Comparison of ENCODE assay signal across 9 cellular contexts in the genomic region with DNA sequence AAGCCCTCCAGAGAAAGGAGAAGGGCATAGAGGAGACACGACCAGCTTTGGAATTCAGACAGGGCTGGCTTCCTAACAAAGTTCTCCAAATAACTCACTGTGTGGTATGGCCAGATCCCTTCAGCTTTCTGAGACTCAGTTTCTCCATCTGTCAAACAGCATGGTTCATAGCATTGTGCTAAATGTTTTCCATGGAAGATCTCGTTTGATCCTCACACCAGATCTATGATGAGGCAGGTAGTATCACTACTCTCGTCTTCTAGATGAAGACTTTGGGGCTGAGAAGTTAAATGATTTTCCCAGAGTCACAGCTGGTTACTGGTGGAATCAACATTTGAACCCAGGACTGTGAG.
"Had no signal": no experiment of that assay in that cellular context is flagged by ENCODE, and none has a peak within 500 bp of the region (broad histone marks: within the 10 kb centered on the region; RNA-seq: fewer than 3 reads in every experiment).

No MANE protein-coding gene starts in this region.

- H3K36me3 ChIP-seq: HAP-1 had no signal

- H3K9me3 ChIP-seq: HAP-1 had no signal

- H3K4me3 ChIP-seq: GM23248, HAP-1 had no signal

- DNase-seq: GM23248, GOT3, H7, HFFc6 had no signal

- H3K4me3 Mint-ChIP-seq: HFFc6, IgD-negative memory B cell had no signal

- H3K36me3 Mint-ChIP-seq: IgD-negative memory B cell had no signal

- H3K27me3 Mint-ChIP-seq: IgD-negative memory B cell had no signal

- H3K27ac ChIP-seq: GM23248, HL-60 had no signal

- H3K27ac Mint-ChIP-seq: HFFc6, IgD-negative memory B cell had no signal

- ATAC-seq: HCT116, HepG2 had no signal

- H3K4me1 Mint-ChIP-seq: IgD-negative memory B cell had no signal

- H3K9me3 Mint-ChIP-seq: IgD-negative memory B cell had no signal

- H3K4me1 ChIP-seq: HAP-1 had no signal
